ENCODE assay signal across 12 cellular contexts in genomic region chr5:143205386-143205785, GRCh38.
DNase-seq lines count a peak whose midpoint lies in the region; ATAC-seq, FAIRE-seq and TF ChIP-seq lines count a peak whose summit lies in the region.
"Had no signal": no experiment of that assay in that cellular context is flagged by ENCODE, and none has a peak within 500 bp of the region (broad histone marks: within the 10 kb centered on the region; RNA-seq: fewer than 3 reads in every experiment).

No MANE protein-coding gene starts in this region.

- DNase-seq in A172 (ENCODE audit: low spot score) = peak; percentile 88
- peak; percentile 74 for DNase-seq in H54 (ENCODE audit: insufficient read length, low spot score)
- peak; percentile 92 for DNase-seq in amniotic epithelial cell (ENCODE audit: low read depth)
- peak; percentile 81 for DNase-seq in glomerular visceral epithelial cell (ENCODE audit: extremely low spot score)
- no peak for DNase-seq in stimulated activated CD8-positive, alpha-beta memory T cell treated with anti-CD3 and anti-CD28 coated beads, Interleukin-4, amount 100 ng/mL, for 48 hours
- no peak for DNase-seq in medulla oblongata (ENCODE audit: extremely low spot score)
- DNase-seq: activated CD8-positive, alpha-beta memory T cell treated with anti-CD3 and anti-CD28 coated beads, Interleukin-2, amount 50 U/mL, for 48 hours; caudate nucleus; NCI-H510A treated with DMSO at 0.1 percent for 48 hours; T-helper 1 cell had no signal

- peak; percentile 89 for FAIRE-seq in H54 (lab: Jason Lieb, UNC)

- ATAC-seq in HG03175 (IDR thresholded peaks at IDR 0.05; ENCODE audit: unreplicated experiment) (no peak), HG02973 (IDR thresholded peaks at IDR 0.05; ENCODE audit: unreplicated experiment) (no peak)

- no peak for TF ChIP-seq POLR2A in H54 (IDR thresholded peaks at IDR 0.05; ENCODE audit: low read depth, low read length)

Comparison
In these comparisons a context has a peak if more than half of its experiments do, and no peak if none do; other contexts are left out.
1. DNase-seq: peak in A172 (single experiment), H54 (single experiment), amniotic epithelial cell (single experiment) and glomerular visceral epithelial cell (single experiment); none in stimulated activated CD8-positive, alpha-beta memory T cell treated with anti-CD3 and anti-CD28 coated beads, Interleukin-4, amount 100 ng/mL, for 48 hours (single experiment) and medulla oblongata (single experiment).